1 cellular context compared by ENCODE assay signal in genomic region chr13:35349052-35349451, GRCh38.
TF ChIP-seq lines count a peak whose summit lies in the region.

No MANE protein-coding gene starts in this region.

TF ChIP-seq in HepG2, 621 proteins besides CTCF, POLR2A, EP300 and RAD21 (continued from another document):
- TF ChIP-seq STAT6 (CRISPR knock-in tag; IDR thresholded peaks at IDR 0.05; ENCODE audit: borderline replicate concordance) (no peak), NCOA1 (CRISPR knock-in tag; IDR thresholded peaks at IDR 0.05) (no peak), ZNF251 (CRISPR knock-in tag; IDR thresholded peaks at IDR 0.05) (no peak), HMGA1 (CRISPR knock-in tag; conservative IDR thresholded peaks at IDR 0.05) (no peak), MAFG (CRISPR knock-in tag; IDR thresholded peaks at IDR 0.05) (no peak), DZIP1 (CRISPR knock-in tag; IDR thresholded peaks at IDR 0.05) (no peak), CHD2 (IDR thresholded peaks at IDR 0.05; ENCODE audit: low read depth, low read length) (no peak), ZFP90 (CRISPR knock-in tag; IDR thresholded peaks at IDR 0.05; ENCODE audit: borderline replicate concordance) (no peak), KLF12 (CRISPR knock-in tag; IDR thresholded peaks at IDR 0.05; ENCODE audit: borderline replicate concordance) (no peak), PAX8 (CRISPR knock-in tag; IDR thresholded peaks at IDR 0.05; ENCODE audit: borderline replicate concordance) (no peak)
TF ChIP-seq in HepG2: peak in this region for 0.
